Comparison of ENCODE assay signal across 11 cellular contexts in the genomic region with DNA sequence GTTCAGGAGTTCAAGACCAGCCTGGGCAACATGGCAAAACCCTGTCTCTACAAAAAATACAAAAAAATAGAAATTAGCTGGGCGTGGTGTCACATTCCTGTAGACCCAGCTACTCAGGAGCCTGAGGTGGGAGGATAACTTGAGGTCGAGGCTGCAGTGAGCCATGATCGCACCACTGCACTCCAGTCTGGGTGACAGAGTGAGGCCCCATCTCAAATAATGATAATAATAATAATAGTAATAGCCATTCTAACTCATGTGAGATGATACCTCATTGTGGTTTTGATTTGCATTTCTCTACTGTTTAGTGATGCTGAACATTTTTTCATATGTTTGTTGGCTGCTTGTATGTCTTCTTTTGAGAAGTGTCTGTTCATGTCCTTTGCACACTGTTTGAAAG. TPM values are rescaled to one million over a fixed set of nuclear protein-coding genes. Genes with fewer than 3 reads are reported as not detected.
DNase-seq lines count a peak whose midpoint lies in the region; ATAC-seq, FAIRE-seq and TF ChIP-seq lines count a peak whose summit lies in the region.
"Not testable (repeated sequence)": the region's sequence is repeated elsewhere in the genome, so short reads cannot be mapped to it uniquely, and the experiment has no call there.
"Had no signal": no experiment of that assay in that cellular context is flagged by ENCODE, and none has a peak within 500 bp of the region (broad histone marks: within the 10 kb centered on the region; RNA-seq: fewer than 3 reads in every experiment).

No MANE protein-coding gene starts in this region.

- DNase-seq in GM12892 (ENCODE audit: insufficient read length) = not testable (repeated sequence)

- peak; percentile 56 for FAIRE-seq in GM12892 (lab: Jason Lieb, UNC)

- ATAC-seq in GM18861 (IDR thresholded peaks at IDR 0.05; ENCODE audit: unreplicated experiment) (peak; percentile 35), GM19438 (IDR thresholded peaks at IDR 0.05; ENCODE audit: low read depth, unreplicated experiment) (peak; percentile 25), GM21723 (IDR thresholded peaks at IDR 0.05; ENCODE audit: unreplicated experiment) (peak; percentile 36), HG02938 (IDR thresholded peaks at IDR 0.05; ENCODE audit: unreplicated experiment) (peak; percentile 31), HG03175 (IDR thresholded peaks at IDR 0.05; ENCODE audit: unreplicated experiment) (peak; percentile 31), HG03558 (IDR thresholded peaks at IDR 0.05; ENCODE audit: extremely low read depth, unreplicated experiment) (peak; percentile 16)

- not testable (repeated sequence) for TF ChIP-seq POLR2A in GM12892 (IDR thresholded peaks at IDR 0.05; ENCODE audit: low read depth, low read length)

- not testable (repeated sequence) for H3K4me3 Mint-ChIP-seq in nephron

- peak overlapping the region; percentile 45 to 92 (median 46) for H3K27ac Mint-ChIP-seq in nephron

- not testable (repeated sequence) for H3K27me3 Mint-ChIP-seq in nephron (ENCODE audit: low read depth)

- peaks cover 36% of the 10 kb centered on the region for H3K4me1 Mint-ChIP-seq in nephron

- H3K36me3 Mint-ChIP-seq in nephron (ENCODE audit: low read depth) = not testable (repeated sequence)

- H3K9me3 Mint-ChIP-seq in nephron = not testable (repeated sequence)

- not testable (repeated sequence) for TF ChIP-seq CTCF in nephron (IDR thresholded peaks at IDR 0.05; ENCODE audit: unreplicated experiment in 3 of 3)

RNA-seq across cellular contexts. Expression of a gene that starts 20.9 kb away (rescaled TPM):
- 8.6 TPM for polyA plus RNA-seq in GM12892 (2012; ENCODE audit: missing spikeins)
- polyA plus RNA-seq: A549, IgD-negative memory B cell, smooth muscle cell had no signal
